ENCODE assay signal across 8 cellular contexts in genomic region chr6:144581807-144582537, GRCh38.
DNase-seq lines count a peak whose midpoint lies in the region; ATAC-seq and TF ChIP-seq lines count a peak whose summit lies in the region.

No MANE protein-coding gene starts in this region.

- peaks cover 25% of the 10 kb centered on the region for H3K36me3 ChIP-seq in CD4-positive, alpha-beta memory T cell (ENCODE audit: insufficient read depth, low read length)
- peaks cover 0 to 10% of the 10 kb centered on the region in 2 experiments; a peak in 2 of 3 replicates for H3K36me3 ChIP-seq in HEK293 (ENCODE audit: control insufficient read depth in 2 of 2, insufficient read depth in 1 of 2, low read length in 2 of 2)

- ATAC-seq in HG03139 (IDR thresholded peaks at IDR 0.05; ENCODE audit: unreplicated experiment) (no peak), GM21737 (IDR thresholded peaks at IDR 0.05; ENCODE audit: unreplicated experiment) (no peak)

- H3K27ac ChIP-seq in CD4-positive, alpha-beta memory T cell (ENCODE audit: low read depth, low read length): no peak overlapping the region
- H3K27ac ChIP-seq in HEK293 (ENCODE audit: extremely low read depth, low read depth, low read length) (no peak overlapping the region), coronary artery (no peak overlapping the region)

- no peaks in the 10 kb centered on the region for H3K27me3 ChIP-seq in CD4-positive, alpha-beta memory T cell (ENCODE audit: insufficient read depth, low read length)

- H3K36me3 Mint-ChIP-seq in CD4-positive, alpha-beta memory T cell: peaks cover 8 to 27% of the 10 kb centered on the region in 2 donors

- H3K4me3 Mint-ChIP-seq in CD4-positive, alpha-beta memory T cell: peak overlapping the region in 6 of 8 donors; percentile 0 to 91 (median 76)

- no peaks in the 10 kb centered on the region for H3K9me3 ChIP-seq in CD4-positive, alpha-beta memory T cell (ENCODE audit: control insufficient read depth in 1 of 2, low read length in 2 of 2)
- no peaks in the 10 kb centered on the region for H3K9me3 ChIP-seq in HEK293 (ENCODE audit: control insufficient read depth, insufficient read depth, low read depth, low read length)

- H3K27me3 Mint-ChIP-seq in CD4-positive, alpha-beta memory T cell: no peaks in the 10 kb centered on the region

- H3K4me1 Mint-ChIP-seq in CD4-positive, alpha-beta memory T cell: peaks cover 25 to 35% (median 31%) of the 10 kb centered on the region in 4 donors

- no peaks in the 10 kb centered on the region for H3K9me3 Mint-ChIP-seq in CD4-positive, alpha-beta memory T cell

- CTCF ChIA-PET in CD4-positive, alpha-beta memory T cell (lab: Charles Lee; ENCODE audit: partially characterized antibody): interaction anchor here (1.0 to 2.3 kb wide), 10 partner anchors 10 to 1052 kb away, joined by 3 to 7 read pairs (median 6); no protein-coding TSS in a partner anchor
- CTCF ChIA-PET in HEK293 (lab: Yijun Ruan, JAX): interaction anchor here (0.6 to 1.4 kb wide), 12 partner anchors 13 to 1355 kb away, joined by 3 to 7 read pairs (median 4); no protein-coding TSS in a partner anchor

- DNase-seq in CD4-positive, alpha-beta memory T cell: peak; percentile 23 to 46 (median 32)
- DNase-seq in RKO (ENCODE audit: low spot score): peak; percentile 14
- no peak for DNase-seq in coronary artery (ENCODE audit: low spot score)
- peak; percentile 6 for DNase-seq in midbrain (lab: John Stamatoyannopoulos, UW)
- no peak for DNase-seq in dedifferentiated amniotic fluid mesenchymal stem cell (ENCODE audit: extremely low spot score)

- no peak overlapping the region for H3K4me3 ChIP-seq in CD4-positive, alpha-beta memory T cell (ENCODE audit: low read length in 2 of 2)
- H3K4me3 ChIP-seq in HEK293 (ENCODE audit: low read depth, low read length) (no peak overlapping the region), coronary artery (no peak overlapping the region)

- peak overlapping the region; percentile 0 to 72 (median 44) for H3K27ac Mint-ChIP-seq in CD4-positive, alpha-beta memory T cell

- POLR2A ChIA-PET in CD4-positive, alpha-beta memory T cell (lab: Charles Lee; ENCODE audit: partially characterized antibody): interaction anchor here (0.8 to 1.1 kb wide), 3 partner anchors 15 to 262 kb away, joined by 3 to 4 read pairs (median 3); no protein-coding TSS in a partner anchor
- POLR2A ChIA-PET in HEK293 (lab: Yijun Ruan, JAX): no interaction called here

- intact Hi-C loops in CD4-positive, alpha-beta memory T cell (cut with micrococcal nuclease): loop anchor here (1.0 to 10.0 kb wide), 5 partner anchors 14 to 1050 kb away; no protein-coding TSS in a partner anchor

- no peak for TF ChIP-seq CTCF in HEK293 (tag by site-specific recombination; IDR thresholded peaks at IDR 0.05)
- peak; percentile 12 for TF ChIP-seq CTCF in coronary artery (IDR thresholded peaks at IDR 0.05)

- peaks cover 27% of the 10 kb centered on the region for H3K4me1 ChIP-seq in CD4-positive, alpha-beta memory T cell (ENCODE audit: insufficient read depth, low read length)
- H3K4me1 ChIP-seq in HEK293 (ENCODE audit: control insufficient read depth, insufficient read depth, low read length): peaks cover 3% of the 10 kb centered on the region; the same call in 1 of the 2 replicates

TF ChIP-seq in HEK293, 187 proteins besides CTCF, POLR2A, EP300 and RAD21:
- peak; percentile 86 for TF ChIP-seq ZNF785 (tag by site-specific recombination; IDR thresholded peaks at IDR 0.05)
- peak; percentile 50 for TF ChIP-seq ZNF654 (tag by site-specific recombination; IDR thresholded peaks at IDR 0.05; ENCODE audit: low read depth)
- TF ChIP-seq ZBTB7A (tag by site-specific recombination; IDR thresholded peaks at IDR 0.05; ENCODE audit: low read depth): no peak
- no peak for TF ChIP-seq SP7 (tag by site-specific recombination; IDR thresholded peaks at IDR 0.05)

Comparison
In these comparisons a context has a peak if more than half of its experiments do, and no peak if none do; other contexts are left out.
1. DNase-seq: peak in CD4-positive, alpha-beta memory T cell (5 of 5), RKO (single experiment) and midbrain (single experiment); none in coronary artery (single experiment) and dedifferentiated amniotic fluid mesenchymal stem cell (single experiment).